In the genomic region with DNA sequence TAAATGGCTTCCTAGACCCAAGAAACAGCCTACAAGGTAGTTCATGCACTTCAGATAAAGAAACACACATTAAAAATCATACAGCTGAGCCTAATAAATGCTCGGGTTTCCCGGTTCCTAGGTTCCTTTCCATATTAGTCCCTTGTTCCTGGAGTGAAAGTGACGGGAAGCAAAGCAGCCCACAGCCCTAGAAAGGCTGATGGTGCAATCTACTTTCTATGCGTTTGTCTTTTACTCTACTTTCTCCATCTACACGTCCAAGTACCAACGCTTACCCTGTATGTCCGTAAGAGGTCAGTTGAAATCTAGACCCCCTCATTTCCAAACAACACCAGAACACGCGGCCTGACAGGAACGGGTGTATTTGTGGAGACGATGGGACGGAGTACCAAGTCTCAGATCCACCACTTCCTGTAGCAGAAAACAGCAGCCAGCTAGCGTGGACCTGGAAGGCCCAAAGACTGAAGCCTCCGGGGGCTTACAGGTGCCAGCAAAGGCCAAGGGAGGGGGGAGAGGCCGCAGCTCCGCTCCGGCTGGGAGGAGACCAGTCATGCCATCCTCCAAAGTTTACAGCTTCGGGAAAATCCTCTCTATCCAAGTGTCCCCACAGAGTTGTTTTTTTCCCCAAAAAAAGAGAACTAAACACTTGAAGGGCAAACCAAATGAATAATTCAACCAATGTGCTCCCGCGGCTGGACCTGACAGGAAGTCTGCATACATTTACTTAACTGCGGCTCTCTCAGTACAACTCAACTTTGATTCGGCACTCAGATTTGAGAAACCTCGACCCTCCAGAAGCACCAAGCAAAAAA, we compare ENCODE assay signal across 8 cellular contexts. TPM values are rescaled to one million over a fixed set of nuclear protein-coding genes. Genes with fewer than 3 reads are reported as not detected.
DNase-seq lines count a peak whose midpoint lies in the region; ATAC-seq lines count a peak whose summit lies in the region.

No MANE protein-coding gene starts in this region.

- peak overlapping the region; percentile 60 for H3K4me3 Mint-ChIP-seq in activated CD8-positive, alpha-beta T cell treated with anti-CD3 and anti-CD28 coated beads, Interleukin-2, amount 10 ng/mL, durations not matched to agents 7 days and 5 days
- H3K4me3 Mint-ChIP-seq in naive thymus-derived CD8-positive, alpha-beta T cell = peak overlapping the region; percentile 70 to 88 (median 82)

- H3K4me3 ChIP-seq in H7 (ENCODE audit: insufficient read depth, low read depth, low read length) = no peak overlapping the region

- POLR2A ChIA-PET in activated CD8-positive, alpha-beta T cell treated with anti-CD3 and anti-CD28 coated beads, Interleukin-2, amount 10 ng/mL, durations not matched to agents 7 days and 5 days (lab: Charles Lee) = interaction anchor here (0.9 kb wide), 1 partner anchor 29 kb away, joined by 3 read pairs; no protein-coding TSS in a partner anchor
- POLR2A ChIA-PET in naive thymus-derived CD8-positive, alpha-beta T cell (lab: Charles Lee) = interaction anchor here (0.6 to 2.2 kb wide), 4 partner anchors 13 to 33 kb away, joined by 3 to 5 read pairs (median 4); no protein-coding TSS in a partner anchor

- ATAC-seq in GM18498 (IDR thresholded peaks at IDR 0.05; ENCODE audit: unreplicated experiment) = peak; percentile 51
- peak; percentile 44 for ATAC-seq in HG02798 (IDR thresholded peaks at IDR 0.05; ENCODE audit: poor library complexity, unreplicated experiment)
- ATAC-seq in activated CD8-positive, alpha-beta T cell treated with anti-CD3 and anti-CD28 coated beads, Interleukin-2, amount 10 ng/mL, durations not matched to agents 7 days and 5 days = peak; percentile 59
- ATAC-seq in naive thymus-derived CD8-positive, alpha-beta T cell = peak; percentile 75 to 76

- no peaks in the 10 kb centered on the region for H3K27me3 Mint-ChIP-seq in activated CD8-positive, alpha-beta T cell treated with anti-CD3 and anti-CD28 coated beads, Interleukin-2, amount 10 ng/mL, durations not matched to agents 7 days and 5 days (ENCODE audit: low read depth)
- no peaks in the 10 kb centered on the region for H3K27me3 Mint-ChIP-seq in naive thymus-derived CD8-positive, alpha-beta T cell

- peaks cover 27% of the 10 kb centered on the region for H3K36me3 Mint-ChIP-seq in activated CD8-positive, alpha-beta T cell treated with anti-CD3 and anti-CD28 coated beads, Interleukin-2, amount 10 ng/mL, durations not matched to agents 7 days and 5 days (ENCODE audit: low read depth)
- peaks cover 0 to 6% (median 4%) of the 10 kb centered on the region in 3 donors for H3K36me3 Mint-ChIP-seq in naive thymus-derived CD8-positive, alpha-beta T cell

- H3K9me3 Mint-ChIP-seq in activated CD8-positive, alpha-beta T cell treated with anti-CD3 and anti-CD28 coated beads, Interleukin-2, amount 10 ng/mL, durations not matched to agents 7 days and 5 days (ENCODE audit: insufficient read depth) = no peaks in the 10 kb centered on the region
- H3K9me3 Mint-ChIP-seq in naive thymus-derived CD8-positive, alpha-beta T cell = no peaks in the 10 kb centered on the region

- CTCF ChIA-PET in activated CD8-positive, alpha-beta T cell treated with anti-CD3 and anti-CD28 coated beads, Interleukin-2, amount 10 ng/mL, durations not matched to agents 7 days and 5 days (lab: Charles Lee) = interaction anchor here (0.8 to 2.0 kb wide), 3 partner anchors 9 to 30 kb away, joined by 3 to 5 read pairs (median 3); no protein-coding TSS in a partner anchor

- H3K27ac Mint-ChIP-seq in activated CD8-positive, alpha-beta T cell treated with anti-CD3 and anti-CD28 coated beads, Interleukin-2, amount 10 ng/mL, durations not matched to agents 7 days and 5 days = peak overlapping the region; percentile 78
- H3K27ac Mint-ChIP-seq in naive thymus-derived CD8-positive, alpha-beta T cell = peak overlapping the region; percentile 66 to 91 (median 88)

- DNase-seq in activated CD8-positive, alpha-beta T cell treated with anti-CD3 and anti-CD28 coated beads, Interleukin-2, amount 10 ng/mL, durations not matched to agents 7 days and 5 days = peak; percentile 44
- DNase-seq in naive thymus-derived CD8-positive, alpha-beta T cell = peak in 2 of 10 donors; percentile 36 to 39
- no peak for DNase-seq in LoVo (ENCODE audit: low spot score)
- DNase-seq in NCI-H2029 (lab: John Stamatoyannopoulos, UW) = no peak
- no peak for DNase-seq in H7
- no peak for DNase-seq in NCI-H345 treated with DMSO at 0.1 percent for 48 hours (lab: John Stamatoyannopoulos, UW; ENCODE audit: unreplicated experiment)

- no peaks in the 10 kb centered on the region for H3K27me3 ChIP-seq in H7 (ENCODE audit: control insufficient read depth, insufficient read depth, low read length)

- no peaks in the 10 kb centered on the region for H3K36me3 ChIP-seq in H7 (replicated peaks; ENCODE audit: control insufficient read depth, insufficient read depth, low read length)

- peaks cover 80% of the 10 kb centered on the region for H3K4me1 Mint-ChIP-seq in activated CD8-positive, alpha-beta T cell treated with anti-CD3 and anti-CD28 coated beads, Interleukin-2, amount 10 ng/mL, durations not matched to agents 7 days and 5 days (ENCODE audit: low read depth)
- H3K4me1 Mint-ChIP-seq in naive thymus-derived CD8-positive, alpha-beta T cell = peaks cover 44 to 91% (median 88%) of the 10 kb centered on the region in 4 donors

RNA-seq across cellular contexts. Expression of a gene that starts 34.1 kb away (rescaled TPM):
- 100 to 1,000 TPM; 140 to 151 TPM for total RNA-seq in activated CD8-positive, alpha-beta T cell treated with anti-CD3 and anti-CD28 coated beads, Interleukin-2, amount 10 ng/mL, durations not matched to agents 7 days and 5 days
- 100 to 1,000 TPM; 110 to 121 TPM for total RNA-seq in naive thymus-derived CD8-positive, alpha-beta T cell
- 10 to 100 TPM; 22.7 to 66.6 (median 37.3) TPM for polyA plus RNA-seq in naive thymus-derived CD8-positive, alpha-beta T cell
- total RNA-seq in H7 (2014; rRNA removed; shearing (Covaris generic)) = 107 and 131 TPM in 2 replicates
